In the genomic region with DNA sequence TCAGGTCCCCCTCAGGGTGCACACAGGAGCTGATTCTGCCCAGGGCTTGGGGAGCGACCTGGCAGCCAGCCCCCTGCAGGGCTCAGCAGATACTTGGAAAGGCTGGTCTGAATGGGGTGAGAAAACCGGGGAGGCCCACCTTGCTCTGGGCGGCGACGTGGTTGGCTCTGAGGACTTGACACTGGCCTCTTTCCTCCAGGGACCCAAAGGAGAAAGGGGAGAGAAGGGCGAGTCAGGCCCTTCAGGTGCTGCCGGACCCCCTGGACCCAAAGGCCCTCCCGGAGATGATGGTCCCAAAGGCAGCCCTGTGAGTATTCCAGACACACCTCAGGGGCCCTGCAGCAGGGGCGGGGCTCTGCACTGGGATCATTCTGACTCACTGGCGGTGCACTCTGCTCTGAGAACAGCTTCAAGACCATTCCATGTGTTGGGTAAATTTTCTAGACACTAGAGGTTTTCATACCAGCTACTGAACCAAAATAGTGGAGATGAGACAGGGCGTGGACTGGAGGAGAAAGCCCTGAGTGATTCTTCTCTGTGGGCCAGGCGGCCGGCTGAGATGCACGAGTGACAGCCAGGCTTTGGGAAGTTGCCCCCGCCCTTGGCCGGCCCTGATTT, we compare ENCODE assay signal across 20 cellular contexts.
DNase-seq lines count a peak whose midpoint lies in the region; ATAC-seq and TF ChIP-seq lines count a peak whose summit lies in the region.
"Had no signal": no experiment of that assay in that cellular context is flagged by ENCODE, and none has a peak within 500 bp of the region (broad histone marks: within the 10 kb centered on the region; RNA-seq: fewer than 3 reads in every experiment).

No MANE protein-coding gene starts in this region.

- intact Hi-C loops in mucosa of descending colon (cut with DNase I, micrococcal nuclease) = no loop called here

- no peak overlapping the region for H2AFZ ChIP-seq in smooth muscle cell (ENCODE audit: low read depth)

- no peaks in the 10 kb centered on the region for H3K27me3 ChIP-seq in adipocyte (replicated peaks; ENCODE audit: control insufficient read depth, insufficient read depth, low read length)
- H3K27me3 ChIP-seq in smooth muscle cell (ENCODE audit: low read depth) = no peaks in the 10 kb centered on the region
- H3K27me3 ChIP-seq: BE2C, tibial artery had no signal

- ATAC-seq in mucosa of descending colon = no peak
- ATAC-seq: T-cell had no signal

- DNase-seq in GM03348 (ENCODE audit: low spot score) = peak; percentile 93
- DNase-seq in adipocyte (ENCODE audit: low read depth) = peak; percentile 59
- peak; percentile 68 for DNase-seq in fibroblast of the aortic adventitia (ENCODE audit: low read depth)
- DNase-seq in smooth muscle cell (lab: John Stamatoyannopoulos, UW; ENCODE audit: unreplicated experiment) = no peak
- no peak for DNase-seq in HUDEP-2 (lab: John Stamatoyannopoulos, UW; ENCODE audit: unreplicated experiment in 76 of 76)
- no peak for DNase-seq in mucosa of descending colon
- no peak for DNase-seq in NCI-H748 (lab: John Stamatoyannopoulos, UW; ENCODE audit: unreplicated experiment)
- DNase-seq: activated CD4-positive, alpha-beta T cell treated with anti-CD3 and anti-CD28 coated beads for 48 hours; BE2C; DMS79 treated with DMSO at 0.1 percent for 48 hours; NCI-H1417 treated with DMSO at 0.1 percent for 48 hours; NCI-H2171; NCI-H526; nephron progenitor cell; stimulated activated CD4-positive, alpha-beta T cell treated with anti-CD3 and anti-CD28 coated beads, Interleukin-2, amount 100 ng/mL, for 48 hours; stimulated activated naive CD4-positive, alpha-beta T cell treated with Interleukin-2 at 50 U/mL for 16 hours; T-cell had no signal

- TF ChIP-seq CTCF in fibroblast of the aortic adventitia (IDR thresholded peaks at IDR 0.05; ENCODE audit: insufficient read depth, low read length) = no peak
- no peak for TF ChIP-seq CTCF in smooth muscle cell (IDR thresholded peaks at IDR 0.05; ENCODE audit: borderline replicate concordance, insufficient read depth, poor library complexity, severe bottlenecking)
- TF ChIP-seq CTCF in mucosa of descending colon (IDR thresholded peaks at IDR 0.05) = no peak

- no peak overlapping the region for H3K4me3 ChIP-seq in adipocyte (ENCODE audit: low read length)
- H3K4me3 ChIP-seq in fibroblast of the aortic adventitia (ENCODE audit: low read depth, low read length) = no peak overlapping the region
- H3K4me3 ChIP-seq in smooth muscle cell = no peak overlapping the region
- H3K4me3 ChIP-seq in mucosa of descending colon = no peak overlapping the region
- H3K4me3 ChIP-seq: prostate gland, skin epidermis, tibial artery had no signal

- H3K9ac ChIP-seq in adipocyte (ENCODE audit: low read length) = no peak overlapping the region
- no peak overlapping the region for H3K9ac ChIP-seq in smooth muscle cell (ENCODE audit: low read depth)

- no peak overlapping the region for H3K4me2 ChIP-seq in smooth muscle cell

- peaks cover 89% of the 10 kb centered on the region for H3F3A ChIP-seq in smooth muscle cell (ENCODE audit: low read depth)

- H3K4me1 ChIP-seq in adipocyte (ENCODE audit: control insufficient read depth, insufficient read depth, low read length) (peaks cover 39% of the 10 kb centered on the region), smooth muscle cell (ENCODE audit: low read depth) (peaks cover 16% of the 10 kb centered on the region), mucosa of descending colon (ENCODE audit: low read depth) (no peaks in the 10 kb centered on the region)
- H3K4me1 ChIP-seq: BE2C, prostate gland had no signal

- WGBS in smooth muscle cell (ENCODE audit: low lambda C conversion rate) = 77% methylated on average over 16 of the region's 16 CpGs

- H3K36me3 ChIP-seq in adipocyte (ENCODE audit: control insufficient read depth, insufficient read depth, low read length, severe bottlenecking) (peaks cover 92% of the 10 kb centered on the region), smooth muscle cell (ENCODE audit: low read depth) (no peaks in the 10 kb centered on the region), mucosa of descending colon (ENCODE audit: low read depth) (no peaks in the 10 kb centered on the region)
- H3K36me3 ChIP-seq: BE2C, prostate gland had no signal

- H4K20me1 ChIP-seq in smooth muscle cell (ENCODE audit: low read depth) = peaks cover 100% of the 10 kb centered on the region

- H3K79me2 ChIP-seq in smooth muscle cell (ENCODE audit: low read depth) = peaks cover 34% of the 10 kb centered on the region

- peak overlapping the region; percentile 98 for H3K27ac ChIP-seq in smooth muscle cell (ENCODE audit: low read depth)
- H3K27ac ChIP-seq: prostate gland, tibial artery had no signal

- H3K9me3 ChIP-seq in adipocyte (ENCODE audit: control insufficient read depth, low read length) (no peaks in the 10 kb centered on the region), smooth muscle cell (replicated peaks; ENCODE audit: low read depth) (no peaks in the 10 kb centered on the region), mucosa of descending colon (no peaks in the 10 kb centered on the region)
- H3K9me3 ChIP-seq: BE2C, prostate gland, tibial artery had no signal

Comparison
In these comparisons a context has a peak if more than half of its experiments do, and no peak if none do; other contexts are left out.
1. DNase-seq: peak in GM03348 (single experiment), adipocyte (single experiment) and fibroblast of the aortic adventitia (single experiment); none in smooth muscle cell (single experiment), HUDEP-2 (0 of 76), mucosa of descending colon (0 of 3) and NCI-H748 (single experiment).